15 cellular contexts compared by ENCODE assay signal in the genomic region with DNA sequence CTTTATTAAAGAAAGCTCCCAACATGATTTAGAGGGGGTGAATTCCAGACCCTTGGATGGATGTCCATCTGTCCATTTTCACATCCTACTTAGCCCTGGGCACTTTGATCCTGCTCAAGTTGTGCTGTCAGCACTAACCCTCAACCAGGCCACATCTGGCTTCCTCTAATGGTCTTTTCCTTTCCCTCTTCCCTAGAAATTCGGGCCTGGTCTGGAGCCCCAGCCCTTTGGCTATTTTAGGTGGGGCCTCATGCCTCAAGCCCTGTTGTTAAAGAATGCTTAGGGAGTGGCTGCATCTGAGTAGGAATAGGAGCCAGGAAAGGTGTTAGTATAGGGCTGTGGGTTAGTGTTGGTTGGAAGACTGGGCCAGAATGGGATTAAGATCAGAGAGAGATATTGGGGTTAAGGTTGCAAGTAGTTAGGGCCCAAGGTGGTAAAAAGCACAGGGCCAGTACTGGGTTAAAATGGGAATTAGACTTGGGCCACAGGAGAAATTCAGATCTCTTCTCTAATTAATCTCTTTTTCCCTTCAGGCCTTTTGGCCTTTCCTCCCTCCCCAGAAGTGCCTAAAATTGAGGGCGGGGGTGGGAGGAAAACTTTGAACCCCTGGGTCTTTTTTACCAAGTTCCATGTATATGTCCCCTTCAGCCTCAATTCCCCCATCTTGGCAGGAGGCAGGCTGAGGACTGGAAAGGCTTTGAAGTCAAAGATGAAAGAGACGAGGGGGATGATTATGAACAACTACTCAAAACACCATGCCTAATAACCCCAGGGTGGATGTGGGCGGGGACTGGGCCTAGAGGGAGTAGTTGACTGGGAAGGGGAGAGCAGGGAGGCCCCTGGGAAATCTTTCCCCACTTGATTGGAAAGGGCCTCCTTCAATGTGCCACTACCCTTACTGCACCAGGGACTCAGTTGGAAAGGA. TPM values are rescaled to one million over a fixed set of nuclear protein-coding genes. Genes with fewer than 3 reads are reported as not detected.
DNase-seq lines count a peak whose midpoint lies in the region; ATAC-seq and TF ChIP-seq lines count a peak whose summit lies in the region.
"Had no signal": no experiment of that assay in that cellular context is flagged by ENCODE, and none has a peak within 500 bp of the region (broad histone marks: within the 10 kb centered on the region; RNA-seq: fewer than 3 reads in every experiment).

No MANE protein-coding gene starts in this region.

- peaks cover 5% of the 10 kb centered on the region for H3F3A ChIP-seq in smooth muscle cell (ENCODE audit: low read depth)

- H3K9me3 ChIP-seq in RWPE2 (ENCODE audit: severe bottlenecking) (no peaks in the 10 kb centered on the region), hepatocyte (ENCODE audit: low read depth) (no peaks in the 10 kb centered on the region), smooth muscle cell (replicated peaks; ENCODE audit: low read depth) (no peaks in the 10 kb centered on the region)
- H3K9me3 ChIP-seq: A549, upper lobe of right lung had no signal

- H3K27me3 ChIP-seq in RWPE2 (ENCODE audit: insufficient read depth, poor library complexity, severe bottlenecking), result no peaks in the 10 kb centered on the region
- H3K27me3 ChIP-seq in hepatocyte, result no peaks in the 10 kb centered on the region
- H3K27me3 ChIP-seq in smooth muscle cell (ENCODE audit: low read depth), result no peaks in the 10 kb centered on the region
- H3K27me3 ChIP-seq: foreskin keratinocyte, upper lobe of right lung had no signal

- no peaks in the 10 kb centered on the region for H3K9me2 ChIP-seq in hepatocyte (replicated peaks; ENCODE audit: insufficient read depth)

- peaks cover 9% of the 10 kb centered on the region; the same call in 1 of the 2 replicates for H3K36me3 ChIP-seq in RWPE2 (ENCODE audit: low read depth)
- no peaks in the 10 kb centered on the region for H3K36me3 ChIP-seq in hepatocyte (replicated peaks; ENCODE audit: insufficient read depth, low read depth)
- H3K36me3 ChIP-seq in smooth muscle cell (ENCODE audit: low read depth), result no peaks in the 10 kb centered on the region
- H3K36me3 ChIP-seq: upper lobe of right lung had no signal

- no peak for ATAC-seq in RWPE2 (ENCODE audit: low read depth)
- no peak for ATAC-seq in activated T-cell treated with anti-CD3 and anti-CD28 coated beads, Interleukin-2, amount 50 U/mL, for 4 hours
- ATAC-seq: activated CD8-positive, alpha-beta memory T cell treated with anti-CD3 and anti-CD28 coated beads, Interleukin-2, amount 10 ng/mL, durations not matched to agents 7 days and 5 days; foreskin keratinocyte; upper lobe of right lung had no signal

- no peak overlapping the region for H3K4me3 Mint-ChIP-seq in activated T-cell treated with anti-CD3 and anti-CD28 coated beads, Interleukin-2, amount 50 U/mL, for 4 hours
- H3K4me3 Mint-ChIP-seq: activated CD8-positive, alpha-beta memory T cell treated with anti-CD3 and anti-CD28 coated beads, Interleukin-2, amount 10 ng/mL, durations not matched to agents 7 days and 5 days had no signal

- DNase-seq in NCI-H510A treated with DMSO at 0.1 percent for 48 hours (lab: John Stamatoyannopoulos, UW) (peak; percentile 15), NCI-H510A (lab: John Stamatoyannopoulos, UW) (no peak), RWPE2 (ENCODE audit: low spot score) (no peak), hepatocyte (ENCODE audit: low spot score) (no peak), smooth muscle cell (lab: John Stamatoyannopoulos, UW; ENCODE audit: unreplicated experiment) (no peak), HEK293T (ENCODE audit: extremely low spot score) (no peak), RPMI8226 (no peak)
- DNase-seq in activated T-cell treated with anti-CD3 and anti-CD28 coated beads, Interleukin-2, amount 50 U/mL, for 4 hours, result no peak
- DNase-seq: activated CD8-positive, alpha-beta memory T cell treated with anti-CD3 and anti-CD28 coated beads, Interleukin-2, amount 10 ng/mL, durations not matched to agents 7 days and 5 days; amniotic stem cell; dermis blood vessel endothelial cell; foreskin keratinocyte; upper lobe of right lung had no signal

- H3K4me2 ChIP-seq in hepatocyte (no peak overlapping the region), smooth muscle cell (peak overlapping the region; percentile 50)
- H3K4me2 ChIP-seq: A549 had no signal

- CTCF ChIA-PET in HEK293T (lab: Yijun Ruan, JAX), result interaction anchor here (0.6 to 1.5 kb wide), 5 partner anchors 9 to 165 kb away, joined by 3 to 16 read pairs (median 4); no protein-coding TSS in a partner anchor

- H3K9me3 Mint-ChIP-seq in activated T-cell treated with anti-CD3 and anti-CD28 coated beads, Interleukin-2, amount 50 U/mL, for 4 hours, result no peaks in the 10 kb centered on the region

- no peaks in the 10 kb centered on the region for H3K27me3 Mint-ChIP-seq in activated T-cell treated with anti-CD3 and anti-CD28 coated beads, Interleukin-2, amount 50 U/mL, for 4 hours (ENCODE audit: low read depth)
- H3K27me3 Mint-ChIP-seq: activated CD8-positive, alpha-beta memory T cell treated with anti-CD3 and anti-CD28 coated beads, Interleukin-2, amount 10 ng/mL, durations not matched to agents 7 days and 5 days had no signal

- H3K79me2 ChIP-seq in hepatocyte (no peaks in the 10 kb centered on the region), smooth muscle cell (ENCODE audit: low read depth) (no peaks in the 10 kb centered on the region)

- H3K4me1 ChIP-seq in RWPE2 (ENCODE audit: insufficient read depth, poor library complexity, severe bottlenecking) (peaks cover 30% of the 10 kb centered on the region), hepatocyte (ENCODE audit: insufficient read depth) (peaks cover 14% of the 10 kb centered on the region), smooth muscle cell (ENCODE audit: low read depth) (peaks cover 61% of the 10 kb centered on the region)

- no peaks in the 10 kb centered on the region for H4K20me1 ChIP-seq in hepatocyte (ENCODE audit: insufficient read depth, poor library complexity, severe bottlenecking)
- H4K20me1 ChIP-seq in smooth muscle cell (ENCODE audit: low read depth), result peaks cover 13% of the 10 kb centered on the region

- H3K27ac ChIP-seq in RWPE2 (ENCODE audit: poor library complexity, severe bottlenecking) (peak overlapping the region; percentile 67), hepatocyte (peak overlapping the region; percentile 32), smooth muscle cell (ENCODE audit: low read depth) (peak overlapping the region; percentile 44)
- H3K27ac ChIP-seq: A549, foreskin keratinocyte, upper lobe of right lung had no signal

- no peak overlapping the region for H3K4me3 ChIP-seq in RWPE2 (ENCODE audit: severe bottlenecking)
- H3K4me3 ChIP-seq in hepatocyte, result no peak overlapping the region
- no peak overlapping the region for H3K4me3 ChIP-seq in smooth muscle cell
- H3K4me3 ChIP-seq: A549, upper lobe of right lung had no signal

- H3K9ac ChIP-seq in smooth muscle cell (ENCODE audit: low read depth), result no peak overlapping the region

- no peak for TF ChIP-seq CTCF in RWPE2 (IDR thresholded peaks at IDR 0.05; ENCODE audit: poor library complexity, severe bottlenecking)
- no peak for TF ChIP-seq CTCF in hepatocyte (IDR thresholded peaks at IDR 0.05; ENCODE audit: poor library complexity)
- no peak for TF ChIP-seq CTCF in smooth muscle cell (IDR thresholded peaks at IDR 0.05; ENCODE audit: borderline replicate concordance, insufficient read depth, poor library complexity, severe bottlenecking)

- no peaks in the 10 kb centered on the region for H3K36me3 Mint-ChIP-seq in activated T-cell treated with anti-CD3 and anti-CD28 coated beads, Interleukin-2, amount 50 U/mL, for 4 hours (ENCODE audit: insufficient read depth)
- H3K36me3 Mint-ChIP-seq: activated CD8-positive, alpha-beta memory T cell treated with anti-CD3 and anti-CD28 coated beads, Interleukin-2, amount 10 ng/mL, durations not matched to agents 7 days and 5 days had no signal

- 71% methylated on average over 4 of the region's 4 CpGs for WGBS in hepatocyte (ENCODE audit: low lambda C conversion rate, missing lambda C conversion rate)
- 57% methylated on average over 4 of the region's 4 CpGs for WGBS in smooth muscle cell (ENCODE audit: low lambda C conversion rate)

- peaks cover 34% of the 10 kb centered on the region for H3K4me1 Mint-ChIP-seq in activated T-cell treated with anti-CD3 and anti-CD28 coated beads, Interleukin-2, amount 50 U/mL, for 4 hours (ENCODE audit: low read depth)

- POLR2A ChIA-PET in HEK293T (lab: Yijun Ruan, JAX), result interaction anchor here (1.0 kb wide), 1 partner anchor 9 kb away, joined by 5 read pairs; no protein-coding TSS in a partner anchor

- H2AFZ ChIP-seq in hepatocyte, result no peak overlapping the region
- no peak overlapping the region for H2AFZ ChIP-seq in smooth muscle cell (ENCODE audit: low read depth)

TF ChIP-seq in HEK293T, 16 proteins besides CTCF, POLR2A, EP300 and RAD21:
- TF ChIP-seq LEF1 (IDR thresholded peaks at IDR 0.05; ENCODE audit: borderline replicate concordance), result no peak
- TF ChIP-seq NFRKB (IDR thresholded peaks at IDR 0.05), result no peak
- no peak for TF ChIP-seq SUZ12 (IDR thresholded peaks at IDR 0.05)
- no peak for TF ChIP-seq ARNT (IDR thresholded peaks at IDR 0.05)
- TF ChIP-seq SP1 (IDR thresholded peaks at IDR 0.05), result no peak
- no peak for TF ChIP-seq FOXM1 (IDR thresholded peaks at IDR 0.05; ENCODE audit: borderline replicate concordance)
- TF ChIP-seq CTBP1 (IDR thresholded peaks at IDR 0.05; ENCODE audit: borderline replicate concordance), result no peak

RNA-seq across cellular contexts. Expression of gene ZNF385A, which starts 3.9 kb away (rescaled TPM):
- total RNA-seq in hepatocyte, result 2.2 and 5.6 TPM in 2 replicates
- polyA plus RNA-seq in hepatocyte, result 4.2 and 4.6 TPM in 2 replicates
- total RNA-seq in smooth muscle cell, result 9.3 and 20.2 TPM in 2 replicates
- 6.5 and 17.2 TPM in 2 replicates for polyA plus RNA-seq in smooth muscle cell
- 1 to 10 TPM in 1 of 3 donors, under 1 TPM in 2; 0.48 to 1.1 (median 0.55) TPM for total RNA-seq in activated T-cell treated with anti-CD3 and anti-CD28 coated beads, Interleukin-2, amount 50 U/mL, for 4 hours

RNA-seq across cellular contexts. Expression of gene GPR84, which starts 24.2 kb away (rescaled TPM):
- total RNA-seq in hepatocyte (0.07 TPM in 1 of 2 replicates, not detected in the other), smooth muscle cell (0.09 and 0.13 TPM in 2 replicates)
- polyA plus RNA-seq in hepatocyte (not detected in 2 replicates), smooth muscle cell (0.46 TPM in 1 of 2 replicates, not detected in the other)
- under 1 TPM in 2 of 3 donors, not detected in 1; 0.13 to 0.49 TPM for total RNA-seq in activated T-cell treated with anti-CD3 and anti-CD28 coated beads, Interleukin-2, amount 50 U/mL, for 4 hours
- total RNA-seq: Daoy had no signal
- polyA plus RNA-seq: A549 had no signal

RNA-seq across cellular contexts. Expression of gene ITGA5, which starts 30.6 kb away (rescaled TPM):
- total RNA-seq in hepatocyte, result 31.3 and 45.7 TPM in 2 replicates
- 53.6 and 57.2 TPM in 2 replicates for polyA plus RNA-seq in hepatocyte
- 151 and 163 TPM in 2 replicates for total RNA-seq in smooth muscle cell
- polyA plus RNA-seq in smooth muscle cell, result 192 and 202 TPM in 2 replicates
- total RNA-seq in activated T-cell treated with anti-CD3 and anti-CD28 coated beads, Interleukin-2, amount 50 U/mL, for 4 hours, result 10 to 100 TPM in 2 of 3 donors, 1 to 10 TPM in 1; 9.3 to 16.4 (median 12.4) TPM
